14 cellular contexts compared by ENCODE assay signal in genomic region chr3:84960994-84961393, GRCh38. TPM values are rescaled to one million over a fixed set of nuclear protein-coding genes. Genes with fewer than 3 reads are reported as not detected.
DNase-seq lines count a peak whose midpoint lies in the region; ATAC-seq and TF ChIP-seq lines count a peak whose summit lies in the region.
"Had no signal": no experiment of that assay in that cellular context is flagged by ENCODE, and none has a peak within 500 bp of the region (broad histone marks: within the 10 kb centered on the region; RNA-seq: fewer than 3 reads in every experiment).

No MANE protein-coding gene starts in this region.

- POLR2A ChIA-PET in naive thymus-derived CD4-positive, alpha-beta T cell (lab: Charles Lee) = no interaction called here

- peaks cover 11 to 33% (median 23%) of the 10 kb centered on the region in 7 donors for H3K4me1 Mint-ChIP-seq in naive thymus-derived CD4-positive, alpha-beta T cell
- H3K4me1 Mint-ChIP-seq in activated T-helper 1 cell treated with anti-CD3 and anti-CD28 coated beads, Interleukin-12 subunit alpha, Interleukin-12 subunit beta, Interleukin-2, Interleukin-4 antibody, amounts not matched to agents 30 ng/mL and 10 ng/mL and 1 ng/mL, durations not matched to agents 14 hours and 24 hours and 36 hours (ENCODE audit: low read depth) = peaks cover 11% of the 10 kb centered on the region

- no peak overlapping the region for H3K27ac Mint-ChIP-seq in naive thymus-derived CD4-positive, alpha-beta T cell
- no peak overlapping the region for H3K27ac Mint-ChIP-seq in activated T-helper 1 cell treated with anti-CD3 and anti-CD28 coated beads, Interleukin-12 subunit alpha, Interleukin-12 subunit beta, Interleukin-2, Interleukin-4 antibody, amounts not matched to agents 30 ng/mL and 10 ng/mL and 1 ng/mL, durations not matched to agents 14 hours and 24 hours and 36 hours
- H3K27ac Mint-ChIP-seq: activated naive CD4-positive, alpha-beta T cell treated with anti-CD3 and anti-CD28 coated beads, Interleukin-2, amount 10 ng/mL, durations not matched to agents 7 days and 5 days had no signal

- H3K9me3 ChIP-seq in cardiac muscle cell (ENCODE audit: low read depth) (no peaks in the 10 kb centered on the region), tibial nerve (no peaks in the 10 kb centered on the region)
- H3K9me3 ChIP-seq in naive thymus-derived CD4-positive, alpha-beta T cell (ENCODE audit: control insufficient read depth in 2 of 3, low read length in 3 of 3) = no peaks in the 10 kb centered on the region

- DNase-seq in cardiac muscle cell (ENCODE audit: low read depth in 1 of 2, low spot score in 1 of 2) (no peak), left ventricle myocardium superior (no peak), dorsolateral prefrontal cortex (peak in 1 of 10 donors; percentile 45), tibial nerve (ENCODE audit: low spot score in 2 of 2) (no peak)
- DNase-seq in naive thymus-derived CD4-positive, alpha-beta T cell = no peak
- no peak for DNase-seq in activated T-helper 1 cell treated with anti-CD3 and anti-CD28 coated beads, Interleukin-12 subunit alpha, Interleukin-12 subunit beta, Interleukin-2, Interleukin-4 antibody, amounts not matched to agents 30 ng/mL and 10 ng/mL and 1 ng/mL, durations not matched to agents 14 hours and 24 hours and 36 hours (ENCODE audit: low spot score)
- DNase-seq in activated CD4-positive, CD25-positive, alpha-beta regulatory T cell treated with anti-CD3 and anti-CD28 coated beads, Interleukin-2, amount 50 U/mL, for 72 hours = no peak
- DNase-seq: ACHN; activated naive CD4-positive, alpha-beta T cell treated with anti-CD3 and anti-CD28 coated beads, Interleukin-2, amount 10 ng/mL, durations not matched to agents 7 days and 5 days; NCI-H1694 treated with DMSO at 0.1 percent for 48 hours; SW 1271 had no signal

- peaks cover 0 to 7% (median 0%) of the 10 kb centered on the region in 5 donors for H3K36me3 Mint-ChIP-seq in naive thymus-derived CD4-positive, alpha-beta T cell
- H3K36me3 Mint-ChIP-seq in activated T-helper 1 cell treated with anti-CD3 and anti-CD28 coated beads, Interleukin-12 subunit alpha, Interleukin-12 subunit beta, Interleukin-2, Interleukin-4 antibody, amounts not matched to agents 30 ng/mL and 10 ng/mL and 1 ng/mL, durations not matched to agents 14 hours and 24 hours and 36 hours (ENCODE audit: low read depth) = peaks cover 2% of the 10 kb centered on the region
- H3K36me3 Mint-ChIP-seq: activated naive CD4-positive, alpha-beta T cell treated with anti-CD3 and anti-CD28 coated beads, Interleukin-2, amount 10 ng/mL, durations not matched to agents 7 days and 5 days had no signal

- intact Hi-C loops in left ventricle myocardium superior (cut with micrococcal nuclease) (no loop called here), dorsolateral prefrontal cortex (cut with DNase I) (loop anchor here (5.0 to 10.0 kb wide), 3 partner anchors 124 to 391 kb away; no protein-coding TSS in a partner anchor)
- intact Hi-C loops in naive thymus-derived CD4-positive, alpha-beta T cell (cut with micrococcal nuclease) = no loop called here
- intact Hi-C loops in activated T-helper 1 cell treated with anti-CD3 and anti-CD28 coated beads, Interleukin-12 subunit alpha, Interleukin-12 subunit beta, Interleukin-2, Interleukin-4 antibody, amounts not matched to agents 30 ng/mL and 10 ng/mL and 1 ng/mL, durations not matched to agents 14 hours and 24 hours and 36 hours (cut with micrococcal nuclease) = no loop called here

- H3K4me3 ChIP-seq in cardiac muscle cell (peak overlapping the region; percentile 3), dorsolateral prefrontal cortex (peak overlapping the region; percentile 58 to 95 (median 83)), tibial nerve (peak overlapping the region in 3 of 4 donors; percentile 4 to 67 (median 16))
- H3K4me3 ChIP-seq in naive thymus-derived CD4-positive, alpha-beta T cell (ENCODE audit: low read length) = no peak overlapping the region

- H3K36me3 ChIP-seq in cardiac muscle cell = no peaks in the 10 kb centered on the region
- H3K36me3 ChIP-seq in naive thymus-derived CD4-positive, alpha-beta T cell (ENCODE audit: control insufficient read depth in 2 of 3, insufficient read depth in 3 of 3, low read length in 3 of 3) = no peaks in the 10 kb centered on the region
- H3K36me3 ChIP-seq in tibial nerve = no peaks in the 10 kb centered on the region

- no peak for ATAC-seq in left ventricle myocardium superior
- ATAC-seq in naive thymus-derived CD4-positive, alpha-beta T cell = no peak
- no peak for ATAC-seq in GM18511 (IDR thresholded peaks at IDR 0.05; ENCODE audit: unreplicated experiment)

- WGBS in tibial nerve, 2 donors = 11 to 12% methylated on average over 7 of the region's 7 CpGs

- peak overlapping the region in 6 of 10 donors; percentile 4 to 71 (median 37) for H3K4me3 Mint-ChIP-seq in naive thymus-derived CD4-positive, alpha-beta T cell
- no peak overlapping the region for H3K4me3 Mint-ChIP-seq in activated T-helper 1 cell treated with anti-CD3 and anti-CD28 coated beads, Interleukin-12 subunit alpha, Interleukin-12 subunit beta, Interleukin-2, Interleukin-4 antibody, amounts not matched to agents 30 ng/mL and 10 ng/mL and 1 ng/mL, durations not matched to agents 14 hours and 24 hours and 36 hours
- H3K4me3 Mint-ChIP-seq: activated naive CD4-positive, alpha-beta T cell treated with anti-CD3 and anti-CD28 coated beads, Interleukin-2, amount 10 ng/mL, durations not matched to agents 7 days and 5 days; central memory CD8-positive, alpha-beta T cell had no signal

- no peak for TF ChIP-seq POLR2A in tibial nerve (IDR thresholded peaks at IDR 0.05)

- H3K27ac ChIP-seq in cardiac muscle cell (no peak overlapping the region), dorsolateral prefrontal cortex (peak overlapping the region in 55 of 59 donors; percentile 15 to 96 (median 91)), tibial nerve (peak overlapping the region in 1 of 4 donors; percentile 32)
- H3K27ac ChIP-seq in naive thymus-derived CD4-positive, alpha-beta T cell (ENCODE audit: low read depth, low read length) = no peak overlapping the region

- peaks cover 0 to 14% (median 3%) of the 10 kb centered on the region in 11 donors for H3K9me3 Mint-ChIP-seq in naive thymus-derived CD4-positive, alpha-beta T cell
- H3K9me3 Mint-ChIP-seq in activated T-helper 1 cell treated with anti-CD3 and anti-CD28 coated beads, Interleukin-12 subunit alpha, Interleukin-12 subunit beta, Interleukin-2, Interleukin-4 antibody, amounts not matched to agents 30 ng/mL and 10 ng/mL and 1 ng/mL, durations not matched to agents 14 hours and 24 hours and 36 hours = no peaks in the 10 kb centered on the region
- H3K9me3 Mint-ChIP-seq: activated naive CD4-positive, alpha-beta T cell treated with anti-CD3 and anti-CD28 coated beads, Interleukin-2, amount 10 ng/mL, durations not matched to agents 7 days and 5 days; central memory CD8-positive, alpha-beta T cell had no signal

- no peak for TF ChIP-seq CTCF in cardiac muscle cell (IDR thresholded peaks at IDR 0.05; ENCODE audit: low read depth, low read length)
- no peak for TF ChIP-seq CTCF in dorsolateral prefrontal cortex (IDR thresholded peaks at IDR 0.05 in 54 of 56, conservative IDR thresholded peaks at IDR 0.05 in 2 of 56; ENCODE audit: low read depth in 1 of 56, partially characterized antibody in 56 of 56)
- no peak for TF ChIP-seq CTCF in tibial nerve (IDR thresholded peaks at IDR 0.05)

- TF ChIP-seq EP300 in tibial nerve (IDR thresholded peaks at IDR 0.05) = no peak

- CTCF ChIA-PET in naive thymus-derived CD4-positive, alpha-beta T cell (lab: Charles Lee) = no interaction called here

- H3K27me3 ChIP-seq in cardiac muscle cell = peaks cover 40% of the 10 kb centered on the region
- peaks cover 0 to 2% (median 0%) of the 10 kb centered on the region in 45 donors for H3K27me3 ChIP-seq in dorsolateral prefrontal cortex
- peaks cover 0 to 11% of the 10 kb centered on the region in 2 donors for H3K27me3 ChIP-seq in naive thymus-derived CD4-positive, alpha-beta T cell (ENCODE audit: control insufficient read depth in 2 of 2, insufficient read depth in 2 of 2, low read length in 2 of 2)
- peaks cover 0 to 26% of the 10 kb centered on the region in 2 donors for H3K27me3 ChIP-seq in tibial nerve

- H3K4me1 ChIP-seq in cardiac muscle cell (ENCODE audit: low read depth) (peaks cover 5% of the 10 kb centered on the region), tibial nerve (peaks cover 0 to 11% (median 3%) of the 10 kb centered on the region in 4 donors)
- peaks cover 0 to 6% of the 10 kb centered on the region in 2 donors for H3K4me1 ChIP-seq in naive thymus-derived CD4-positive, alpha-beta T cell (ENCODE audit: control insufficient read depth in 2 of 2, insufficient read depth in 2 of 2, low read length in 2 of 2)

- peaks cover 43 to 63% (median 45%) of the 10 kb centered on the region in 5 donors for H3K27me3 Mint-ChIP-seq in naive thymus-derived CD4-positive, alpha-beta T cell
- peaks cover 26% of the 10 kb centered on the region for H3K27me3 Mint-ChIP-seq in activated T-helper 1 cell treated with anti-CD3 and anti-CD28 coated beads, Interleukin-12 subunit alpha, Interleukin-12 subunit beta, Interleukin-2, Interleukin-4 antibody, amounts not matched to agents 30 ng/mL and 10 ng/mL and 1 ng/mL, durations not matched to agents 14 hours and 24 hours and 36 hours (ENCODE audit: insufficient read depth)

RNA-seq across cellular contexts. Expression of gene CADM2, which starts 2.2 kb away (rescaled TPM):
- total RNA-seq in cardiac muscle cell (0.15 and 1.2 TPM in 2 replicates), left ventricle myocardium superior (2.5 TPM), dorsolateral prefrontal cortex (100 to 1,000 TPM; 182 to 362 (median 287) TPM), tibial nerve (10 to 100 TPM; 15.6 to 51.8 (median 37.4) TPM)
- 0.30 and 0.40 TPM in 2 replicates for polyA plus RNA-seq in cardiac muscle cell
- total RNA-seq in naive thymus-derived CD4-positive, alpha-beta T cell = under 1 TPM in 1 of 5 experiments, not detected in 4; 0.40 TPM
- polyA plus RNA-seq in naive thymus-derived CD4-positive, alpha-beta T cell = not detected
- not detected in 2 replicates for total RNA-seq in activated T-helper 1 cell treated with anti-CD3 and anti-CD28 coated beads, Interleukin-12 subunit alpha, Interleukin-12 subunit beta, Interleukin-2, Interleukin-4 antibody, amounts not matched to agents 30 ng/mL and 10 ng/mL and 1 ng/mL, durations not matched to agents 14 hours and 24 hours and 36 hours
- total RNA-seq: M059J had no signal

Comparison
In these comparisons a context has a peak if more than half of its experiments do, and no peak if none do; other contexts are left out.
1. H3K27ac ChIP-seq: peak in dorsolateral prefrontal cortex (55 of 59); none in cardiac muscle cell (single experiment) and naive thymus-derived CD4-positive, alpha-beta T cell (single experiment).
2. intact Hi-C loops: an anchor here in dorsolateral prefrontal cortex (5.0 to 10.0 kb wide); none called in left ventricle myocardium superior, naive thymus-derived CD4-positive, alpha-beta T cell and activated T-helper 1 cell treated with anti-CD3 and anti-CD28 coated beads, Interleukin-12 subunit alpha, Interleukin-12 subunit beta, Interleukin-2, Interleukin-4 antibody, amounts not matched to agents 30 ng/mL and 10 ng/mL and 1 ng/mL, durations not matched to agents 14 hours and 24 hours and 36 hours.